ENCODE assay signal across 8 cellular contexts in genomic region chr20:53914091-53914860, GRCh38.
DNase-seq lines count a peak whose midpoint lies in the region; ATAC-seq, FAIRE-seq and TF ChIP-seq lines count a peak whose summit lies in the region.

No MANE protein-coding gene starts in this region.

- ATAC-seq in GM21737 (IDR thresholded peaks at IDR 0.05; ENCODE audit: unreplicated experiment) (no peak), omental fat pad (ENCODE audit: low FRiP score) (no peak)

- H3K4me3 Mint-ChIP-seq in activated CD4-positive, alpha-beta memory T cell treated with anti-CD3 and anti-CD28 coated beads for 36 hours: peak overlapping the region; percentile 91

- peaks cover 40% of the 10 kb centered on the region for H3K4me1 Mint-ChIP-seq in activated CD4-positive, alpha-beta memory T cell treated with anti-CD3 and anti-CD28 coated beads for 36 hours (ENCODE audit: low read depth)

- no peaks in the 10 kb centered on the region for H3K9me3 Mint-ChIP-seq in activated CD4-positive, alpha-beta memory T cell treated with anti-CD3 and anti-CD28 coated beads for 36 hours

- H3K27ac ChIP-seq in layer of hippocampus (ENCODE audit: low read depth, low read length) (peak overlapping the region; percentile 83), temporal lobe (ENCODE audit: low read depth, low read length) (peak overlapping the region; percentile 78)

- DNase-seq in activated CD8-positive, alpha-beta memory T cell treated with anti-CD3 and anti-CD28 coated beads for 24 hours: peak; percentile 56
- DNase-seq in activated CD8-positive, alpha-beta memory T cell treated with anti-CD3 and anti-CD28 coated beads, Interleukin-2, amount 50 U/mL, for 4 hours: no peak
- no peak for DNase-seq in activated CD4-positive, alpha-beta memory T cell treated with anti-CD3 and anti-CD28 coated beads for 36 hours
- DNase-seq in H54 (ENCODE audit: insufficient read length, low spot score) (no peak), omental fat pad (ENCODE audit: low spot score) (no peak)

- no peaks in the 10 kb centered on the region for H3K27me3 ChIP-seq in layer of hippocampus (ENCODE audit: control insufficient read depth, insufficient read depth, low read length)

- TF ChIP-seq CTCF in omental fat pad (IDR thresholded peaks at IDR 0.05): no peak

- no peaks in the 10 kb centered on the region for H3K27me3 Mint-ChIP-seq in activated CD4-positive, alpha-beta memory T cell treated with anti-CD3 and anti-CD28 coated beads for 36 hours

- no peak for TF ChIP-seq POLR2A in H54 (IDR thresholded peaks at IDR 0.05; ENCODE audit: low read depth, low read length)

- no peaks in the 10 kb centered on the region for H3K36me3 Mint-ChIP-seq in activated CD4-positive, alpha-beta memory T cell treated with anti-CD3 and anti-CD28 coated beads for 36 hours

- no peak for FAIRE-seq in H54 (lab: Jason Lieb, UNC)

- H3K27ac Mint-ChIP-seq in activated CD4-positive, alpha-beta memory T cell treated with anti-CD3 and anti-CD28 coated beads for 36 hours: no peak overlapping the region

- POLR2A ChIA-PET in activated CD4-positive, alpha-beta memory T cell treated with anti-CD3 and anti-CD28 coated beads for 36 hours (lab: Charles Lee): interaction anchor here (0.9 to 1.5 kb wide), 2 partner anchors 29 to 41 kb away, joined by 3 to 6 read pairs; no protein-coding TSS in a partner anchor

- CTCF ChIA-PET in activated CD4-positive, alpha-beta memory T cell treated with anti-CD3 and anti-CD28 coated beads for 36 hours (lab: Charles Lee): interaction anchor here (0.6 to 3.6 kb wide), 17 partner anchors 11 to 335 kb away, joined by 3 to 81 read pairs (median 7); no protein-coding TSS in a partner anchor

- intact Hi-C loops in activated CD4-positive, alpha-beta memory T cell treated with anti-CD3 and anti-CD28 coated beads for 36 hours (cut with micrococcal nuclease): loop anchor here (2.0 kb wide), 1 partner anchor 75 kb away; no protein-coding TSS in a partner anchor
